8 cellular contexts compared by ENCODE assay signal in genomic region chr11:111603633-111604130, GRCh38. TPM values are rescaled to one million over a fixed set of nuclear protein-coding genes. Genes with fewer than 3 reads are reported as not detected.
DNase-seq lines count a peak whose midpoint lies in the region; ATAC-seq and TF ChIP-seq lines count a peak whose summit lies in the region.

No MANE protein-coding gene starts in this region.

- H3K9me1 ChIP-seq in IMR-90 (ENCODE audit: insufficient read depth, low read length): peaks cover 2% of the 10 kb centered on the region

- no peak overlapping the region for H2AK9ac ChIP-seq in IMR-90 (replicated peaks; ENCODE audit: low read depth, low read length, poor library complexity)

- no peak overlapping the region for H4K5ac ChIP-seq in IMR-90 (ENCODE audit: low read depth, low read length)

- H3K9me3 ChIP-seq in IMR-90 (ENCODE audit: control insufficient read depth, insufficient read depth, low read length): no peaks in the 10 kb centered on the region

- no peak overlapping the region for H4K8ac ChIP-seq in IMR-90 (ENCODE audit: low read depth in 2 of 2, low read length in 2 of 2)

- peak overlapping the region; percentile 92 for H3K14ac ChIP-seq in IMR-90 (replicated peaks; ENCODE audit: low read depth, low read length)

- in situ Hi-C loops in IMR-90 (cut with MboI; ENCODE audit: low sequenced_read_pairs): loop anchor here (5.0 kb wide), 1 partner anchor 174 kb away; no protein-coding TSS in a partner anchor

- WGBS in IMR-90 (ENCODE audit: extremely low coverage in 2 of 2, insufficient read length in 1 of 2), 2 experiments: no CpG with 5 or more reads among the region's 7 CpGs

- no peak for TF ChIP-seq RAD21 in IMR-90 (IDR thresholded peaks at IDR 0.05; ENCODE audit: low read length)

- H3K4me3 ChIP-seq in AG09309 (ENCODE audit: control insufficient read depth, low read depth, low read length) (peak overlapping the region; percentile 97), IMR-90 (ENCODE audit: insufficient read depth, low read depth, low read length) (peak overlapping the region; percentile 94), choroid plexus epithelial cell (ENCODE audit: low read depth, low read length) (peak overlapping the region; percentile 96)

- H2BK120ac ChIP-seq in IMR-90 (ENCODE audit: low read depth, low read length): no peak overlapping the region

- no peaks in the 10 kb centered on the region for H3K36me3 ChIP-seq in IMR-90 (ENCODE audit: control insufficient read depth, insufficient read depth, low read length)

- CTCF ChIA-PET in IMR-90 (lab: Yijun Ruan, JAX): interaction anchor here (0.5 to 2.6 kb wide), 15 partner anchors 10 to 249 kb away, joined by 3 to 15 read pairs (median 3); partner anchors contain the start of gene PPP2R1B

- no peak for TF ChIP-seq CTCF in AG09309 (IDR thresholded peaks at IDR 0.05; ENCODE audit: control insufficient read depth, insufficient read depth, low read depth, low read length, missing control alignments)
- TF ChIP-seq CTCF in IMR-90 (conservative IDR thresholded peaks at IDR 0.05; ENCODE audit: low read depth, low read length): no peak
- no peak for TF ChIP-seq CTCF in choroid plexus epithelial cell (conservative IDR thresholded peaks at IDR 0.05; ENCODE audit: low read depth, low read length)

- H4K20me1 ChIP-seq in IMR-90 (ENCODE audit: insufficient read depth, low read length): peaks cover 28% of the 10 kb centered on the region; the same call in 1 of the 2 replicates

- dilution Hi-C loops in IMR-90 (cut with HindIII; ENCODE audit: low sequenced_read_pairs, unreplicated experiment): no loop called here

- no peak overlapping the region for H4K91ac ChIP-seq in IMR-90 (ENCODE audit: insufficient read depth, low read depth, low read length)

- ATAC-seq in IMR-90 (ENCODE audit: low read depth) (no peak), GM19328 (IDR thresholded peaks at IDR 0.05; ENCODE audit: unreplicated experiment) (no peak), GM18868 (IDR thresholded peaks at IDR 0.05; ENCODE audit: unreplicated experiment) (no peak)

- 0 out of 3 replicates have a peak overlapping the region, but pooled peaks have one; percentile 22 for H2BK15ac ChIP-seq in IMR-90 (ENCODE audit: low read depth, low read length)

- peak overlapping the region; percentile 89 for H2BK5ac ChIP-seq in IMR-90 (ENCODE audit: low read depth, low read length, poor library complexity, severe bottlenecking)

- peak overlapping the region; percentile 97; the same call in 1 of the 2 replicates for H3K27ac ChIP-seq in IMR-90 (ENCODE audit: insufficient read depth, low read length)

- H2AK5ac ChIP-seq in IMR-90 (ENCODE audit: low read depth, low read length): peak overlapping the region; percentile 7; the same call in 1 of the 2 replicates

- H2AFZ ChIP-seq in IMR-90 (replicated peaks; ENCODE audit: low read length, poor library complexity): no peak overlapping the region

- H3K56ac ChIP-seq in IMR-90 (ENCODE audit: extremely low read depth, insufficient read depth, low read length): 0 out of 2 replicates have a peak overlapping the region, but pooled peaks have one; percentile 72

- H3K27me3 ChIP-seq in IMR-90 (ENCODE audit: control insufficient read depth, insufficient read depth, low read length): no peaks in the 10 kb centered on the region

- intact Hi-C loops in IMR-90 (cut with micrococcal nuclease): loop anchor here (1.0 to 10.0 kb wide), 3 partner anchors 91 to 163 kb away; partner anchors contain the start of gene PPP2R1B

- POLR2A ChIA-PET in IMR-90 (lab: Charles Lee; ENCODE audit: unreplicated experiment): no interaction called here

- TF ChIP-seq POLR2A in IMR-90 (IDR thresholded peaks at IDR 0.05; ENCODE audit: low read depth, low read length): no peak; the same call in 1 of the 2 replicates

- TSS peak; percentile 59 for BruUV-seq in IMR-90 (replicated peaks; lab: Mats Ljungman, UMichigan)

- H3K79me1 ChIP-seq in IMR-90 (ENCODE audit: low read depth in 1 of 2, low read length in 2 of 2): peaks cover 0 to 22% of the 10 kb centered on the region in 2 experiments; a peak in 3 of 4 replicates

- H3K4me2 ChIP-seq in IMR-90 (ENCODE audit: low read depth, low read length): peak overlapping the region; percentile 98

- H3K23ac ChIP-seq in IMR-90 (ENCODE audit: low read depth, low read length): peak overlapping the region; percentile 99

- H3K4ac ChIP-seq in IMR-90 (ENCODE audit: low read depth, low read length): peak overlapping the region; percentile 73; the same call in 1 of the 2 replicates

- H3K18ac ChIP-seq in IMR-90 (ENCODE audit: low read depth, low read length): peak overlapping the region; percentile 7; the same call in 1 of the 2 replicates

- DNase-seq in AG09309 (ENCODE audit: low read depth) (no peak), IMR-90 (no peak), choroid plexus epithelial cell (ENCODE audit: low read depth) (peak; percentile 42), myocyte (ENCODE audit: low read depth) (peak; percentile 2), MV-4-11 (lab: John Stamatoyannopoulos, UW) (no peak), NCI-H1092 treated with DMSO at 0.1 percent for 48 hours (lab: John Stamatoyannopoulos, UW) (no peak)

- H3K4me1 ChIP-seq in IMR-90 (ENCODE audit: control insufficient read depth, insufficient read depth, low read length): peaks cover 3% of the 10 kb centered on the region; the same call in 1 of the 2 replicates

- no peak overlapping the region for H2BK20ac ChIP-seq in IMR-90 (ENCODE audit: low read depth, low read length)

- peak overlapping the region; percentile 90 for H3K9ac ChIP-seq in IMR-90 (ENCODE audit: low read depth, low read length)

TF ChIP-seq in IMR-90, 13 proteins besides CTCF, POLR2A, EP300 and RAD21:
- TF ChIP-seq MAFK (IDR thresholded peaks at IDR 0.05; ENCODE audit: low read depth, low read length) (no peak), CHD1 (IDR thresholded peaks at IDR 0.05; ENCODE audit: low read depth, low read length) (no peak), MAZ (IDR thresholded peaks at IDR 0.05; ENCODE audit: borderline replicate concordance, low read depth, low read length) (no peak), RCOR1 (IDR thresholded peaks at IDR 0.05; ENCODE audit: insufficient replicate concordance, low read length) (no peak), USF2 (IDR thresholded peaks at IDR 0.05; ENCODE audit: low read depth, low read length) (no peak), RFX5 (IDR thresholded peaks at IDR 0.05; ENCODE audit: low read depth, low read length) (no peak), SMC3 (IDR thresholded peaks at IDR 0.05; ENCODE audit: low read depth, low read length) (no peak), CEBPB (IDR thresholded peaks at IDR 0.05; ENCODE audit: low read depth, low read length) (no peak), BHLHE40 (IDR thresholded peaks at IDR 0.05; ENCODE audit: low read depth, low read length) (no peak), ELK1 (IDR thresholded peaks at IDR 0.05; ENCODE audit: borderline replicate concordance, low read depth, low read length) (no peak), FOS (IDR thresholded peaks at IDR 0.05; ENCODE audit: low read depth, low read length) (no peak), MXI1 (IDR thresholded peaks at IDR 0.05; ENCODE audit: borderline replicate concordance, low read depth, low read length) (no peak), NFE2L2 (IDR thresholded peaks at IDR 0.05; ENCODE audit: low read depth, low read length) (no peak)

RNA-seq across cellular contexts. Expression of gene SIK2, which starts 1.4 kb away (rescaled TPM):
- total RNA-seq in IMR-90 (2012; rRNA removed) (7.9 and 8.6 TPM in 2 replicates), myocyte (12.8 and 13.3 TPM in 2 replicates)
- 10.2 and 10.4 TPM in 2 replicates for polyA plus RNA-seq in IMR-90 (2012; rRNA removed)
- 4.8 and 7.8 TPM in 2 replicates for polyA plus RNA-seq in IMR-90 (2012; cell fraction: cytosol; rRNA removed)
- polyA plus RNA-seq in IMR-90 (2012; cell fraction: nucleus; rRNA removed; ENCODE audit: low replicate concordance): 16.3 and 21.9 TPM in 2 replicates
- polyA plus RNA-seq in myocyte (2012): 8.9 TPM

Comparison
In these comparisons a context has a peak if more than half of its experiments do, and no peak if none do; other contexts are left out.
1. DNase-seq: peak in choroid plexus epithelial cell (single experiment) and myocyte (single experiment); none in AG09309 (single experiment), IMR-90 (single experiment), MV-4-11 (single experiment) and NCI-H1092 treated with DMSO at 0.1 percent for 48 hours (single experiment).
2. Peak in every context shown above with its lines, with median percentiles within 50 percentile points of each other: H3K4me3 ChIP-seq.